In the genomic region with DNA sequence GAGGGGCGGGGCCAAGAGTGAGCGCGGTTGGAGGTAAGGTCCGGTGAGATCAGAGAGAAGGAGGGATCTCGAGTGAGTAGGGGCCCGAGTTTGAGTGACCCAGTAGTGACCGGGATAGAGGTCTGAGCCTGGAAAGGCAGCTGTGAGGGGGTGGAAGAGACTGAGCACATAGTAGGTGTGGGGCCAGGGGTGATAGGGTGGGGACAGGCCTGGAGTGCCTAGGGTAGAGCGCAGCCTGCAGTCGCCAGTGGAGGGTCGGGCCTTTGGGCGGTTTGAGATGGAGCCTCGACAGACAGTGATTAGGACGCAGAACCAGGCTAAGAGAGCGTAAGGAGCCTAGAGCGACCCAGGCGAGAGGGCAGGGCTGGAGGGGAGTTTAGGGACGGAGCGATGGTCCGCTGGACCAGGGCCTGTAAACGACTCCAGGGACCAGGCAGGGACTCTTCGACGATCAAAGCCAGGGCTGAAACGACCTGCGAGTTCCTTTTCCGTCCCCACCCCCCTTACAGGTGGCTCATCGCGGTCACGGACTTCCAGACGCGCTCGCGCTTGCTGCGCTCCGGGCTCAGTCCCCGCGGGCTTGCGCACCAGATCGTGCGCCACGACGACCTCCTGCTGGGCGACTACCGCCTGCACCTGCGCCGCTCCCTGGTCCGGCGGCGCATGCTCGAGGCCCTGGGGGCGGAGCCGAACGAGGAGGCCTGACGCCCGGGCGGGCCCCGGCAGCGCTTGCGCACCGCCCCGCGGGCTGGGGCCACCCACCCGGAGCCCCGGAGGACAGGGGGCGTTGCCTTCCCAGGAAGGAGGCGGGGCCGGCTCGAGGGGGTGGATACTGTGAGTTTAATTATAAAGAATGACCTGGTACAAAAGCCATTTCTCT, we compare ENCODE assay signal across 8 cellular contexts. TPM values are rescaled to one million over a fixed set of nuclear protein-coding genes. Genes with fewer than 3 reads are reported as not detected.
A peak's percentile ranks its signal among the peaks of the same experiment; 100 is the strongest.
DNase-seq lines count a peak whose midpoint lies in the region; ATAC-seq and TF ChIP-seq lines count a peak whose summit lies in the region.

No MANE protein-coding gene starts in this region.

- TF ChIP-seq CTCF in right atrium auricular region (IDR thresholded peaks at IDR 0.05), result no peak

- DNase-seq in NCI-H2081 (lab: John Stamatoyannopoulos, UW) (peak; percentile 60 to 63), NCI-H2081 treated with DMSO at 0.1 percent for 48 hours (lab: John Stamatoyannopoulos, UW) (no peak), RPMI8226 (peak; percentile 31), right atrium auricular region (ENCODE audit: low spot score) (no peak), putamen (ENCODE audit: low spot score) (peak; percentile 86), NCI-H510A (lab: John Stamatoyannopoulos, UW) (no peak)
- DNase-seq in activated naive CD8-positive, alpha-beta T cell treated with anti-CD3 and anti-CD28 coated beads, Interleukin-2, amount 10 ng/mL, durations not matched to agents 7 days and 5 days, result peak; percentile 90

- H3K27ac Mint-ChIP-seq in activated naive CD8-positive, alpha-beta T cell treated with anti-CD3 and anti-CD28 coated beads, Interleukin-2, amount 10 ng/mL, durations not matched to agents 7 days and 5 days, result peak overlapping the region; percentile 98

- POLR2A ChIA-PET in activated naive CD8-positive, alpha-beta T cell treated with anti-CD3 and anti-CD28 coated beads, Interleukin-2, amount 10 ng/mL, durations not matched to agents 7 days and 5 days (lab: Charles Lee), result interaction anchor here (1.2 kb wide), 2 partner anchors 66 to 283 kb away, joined by 3 read pairs; a partner anchor contains a TSS

- ATAC-seq in activated naive CD8-positive, alpha-beta T cell treated with anti-CD3 and anti-CD28 coated beads, Interleukin-2, amount 10 ng/mL, durations not matched to agents 7 days and 5 days (ENCODE audit: low read depth), result peak; percentile 66
- no peak for ATAC-seq in HG03039 (IDR thresholded peaks at IDR 0.05; ENCODE audit: unreplicated experiment)

- H3K4me3 ChIP-seq in right atrium auricular region, result peak overlapping the region; percentile 6 to 43

- peaks cover 18% of the 10 kb centered on the region for H3K4me1 Mint-ChIP-seq in activated naive CD8-positive, alpha-beta T cell treated with anti-CD3 and anti-CD28 coated beads, Interleukin-2, amount 10 ng/mL, durations not matched to agents 7 days and 5 days

- peak overlapping the region; percentile 91 for H3K4me3 Mint-ChIP-seq in activated naive CD8-positive, alpha-beta T cell treated with anti-CD3 and anti-CD28 coated beads, Interleukin-2, amount 10 ng/mL, durations not matched to agents 7 days and 5 days

- H3K9me3 ChIP-seq in right atrium auricular region, result peaks cover 0 to 5% of the 10 kb centered on the region in 2 donors

- peaks cover 4% of the 10 kb centered on the region for H3K9me3 Mint-ChIP-seq in activated naive CD8-positive, alpha-beta T cell treated with anti-CD3 and anti-CD28 coated beads, Interleukin-2, amount 10 ng/mL, durations not matched to agents 7 days and 5 days

- peaks cover 9 to 12% of the 10 kb centered on the region in 2 donors for H3K27me3 ChIP-seq in right atrium auricular region

- no peaks in the 10 kb centered on the region for H3K36me3 Mint-ChIP-seq in activated naive CD8-positive, alpha-beta T cell treated with anti-CD3 and anti-CD28 coated beads, Interleukin-2, amount 10 ng/mL, durations not matched to agents 7 days and 5 days

- peaks cover 37% of the 10 kb centered on the region for H3K27me3 Mint-ChIP-seq in activated naive CD8-positive, alpha-beta T cell treated with anti-CD3 and anti-CD28 coated beads, Interleukin-2, amount 10 ng/mL, durations not matched to agents 7 days and 5 days

- H3K36me3 ChIP-seq in right atrium auricular region, result no peaks in the 10 kb centered on the region

- peak overlapping the region in 1 of 2 donors; percentile 16 for H3K27ac ChIP-seq in right atrium auricular region

- H3K4me1 ChIP-seq in right atrium auricular region, result peaks cover 0 to 18% of the 10 kb centered on the region in 2 donors

RNA-seq across cellular contexts. Expression of a gene that starts 9.4 kb away (rescaled TPM):
- 1 to 10 TPM in 1 of 2 experiments, under 1 TPM in 1; 0.75 to 2.0 TPM for total RNA-seq in activated naive CD8-positive, alpha-beta T cell treated with anti-CD3 and anti-CD28 coated beads, Interleukin-2, amount 10 ng/mL, durations not matched to agents 7 days and 5 days
- 1 to 10 TPM in 1 of 2 donors, not detected in 1; 4.6 TPM for total RNA-seq in right atrium auricular region

RNA-seq across cellular contexts. Expression of a gene that starts 19.0 kb away (rescaled TPM):
- under 1 TPM; 0.17 TPM for total RNA-seq in activated naive CD8-positive, alpha-beta T cell treated with anti-CD3 and anti-CD28 coated beads, Interleukin-2, amount 10 ng/mL, durations not matched to agents 7 days and 5 days
- total RNA-seq in right atrium auricular region, result under 1 TPM; 0.19 to 0.59 TPM

Comparison
In these comparisons a context has a peak if more than half of its experiments do, and no peak if none do; other contexts are left out.
1. DNase-seq: peak in NCI-H2081 (2 of 2), RPMI8226 (single experiment), activated naive CD8-positive, alpha-beta T cell treated with anti-CD3 and anti-CD28 coated beads, Interleukin-2, amount 10 ng/mL, durations not matched to agents 7 days and 5 days (single experiment) and putamen (single experiment); none in NCI-H2081 treated with DMSO at 0.1 percent for 48 hours (single experiment), right atrium auricular region (single experiment) and NCI-H510A (single experiment).